In genomic region chr9:130137870-130138653, GRCh38 we compare ENCODE assay signal across 8 cellular contexts. TPM values are rescaled to one million over a fixed set of nuclear protein-coding genes. Genes with fewer than 3 reads are reported as not detected.
DNase-seq lines count a peak whose midpoint lies in the region; ATAC-seq and TF ChIP-seq lines count a peak whose summit lies in the region.

No MANE protein-coding gene starts in this region.

- H3K4me3 Mint-ChIP-seq in endothelial cell (ENCODE audit: unreplicated experiment), result no peak overlapping the region

- no peaks in the 10 kb centered on the region for H3K27me3 ChIP-seq in mesenchymal stem cell (ENCODE audit: control insufficient read depth in 1 of 2, insufficient read depth in 1 of 2, low read length in 2 of 2)

- H3K23ac ChIP-seq in mesenchymal stem cell (ENCODE audit: low read length in 2 of 2), result no peak overlapping the region

- no peak overlapping the region for H2BK120ac ChIP-seq in mesenchymal stem cell (ENCODE audit: low read depth, low read length)

- H2BK15ac ChIP-seq in mesenchymal stem cell (ENCODE audit: low read depth, poor library complexity, severe bottlenecking), result no peak overlapping the region

- H3K36me3 Mint-ChIP-seq in endothelial cell (ENCODE audit: low read depth, unreplicated experiment), result peaks cover 25% of the 10 kb centered on the region

- H3K27ac Mint-ChIP-seq in endothelial cell (ENCODE audit: unreplicated experiment), result no peak overlapping the region

- DNase-seq in AG10803 (ENCODE audit: low read depth), result peak; percentile 94
- peak; percentile 7 for DNase-seq in LoVo (ENCODE audit: low spot score)
- DNase-seq in mesenchymal stem cell, result peak; percentile 95
- DNase-seq in activated CD4-positive, CD25-positive, alpha-beta regulatory T cell treated with anti-CD3 and anti-CD28 coated beads, Interleukin-2, amount 50 U/mL, for 72 hours, result no peak
- no peak for DNase-seq in endothelial cell (ENCODE audit: low spot score)

- no peak overlapping the region for H4K91ac ChIP-seq in mesenchymal stem cell (ENCODE audit: low read length)

- H3K4me3 ChIP-seq in AG10803 (ENCODE audit: low read length) (no peak overlapping the region), mesenchymal stem cell (ENCODE audit: insufficient read depth in 1 of 2, low read depth in 1 of 2, low read length in 2 of 2) (peak overlapping the region in 1 of 2 experiments; percentile 9)

- no peak for ATAC-seq in HG03097 (IDR thresholded peaks at IDR 0.05; ENCODE audit: low FRiP score, unreplicated experiment)
- no peak for ATAC-seq in HG03520 (IDR thresholded peaks at IDR 0.05; ENCODE audit: unreplicated experiment)

- H3K4me2 ChIP-seq in mesenchymal stem cell (ENCODE audit: low read length, poor library complexity, severe bottlenecking), result no peak overlapping the region

- peaks cover 1% of the 10 kb centered on the region for H3K79me1 ChIP-seq in mesenchymal stem cell (replicated peaks; ENCODE audit: low read length, poor library complexity, severe bottlenecking)

- H3K9ac ChIP-seq in mesenchymal stem cell (ENCODE audit: low read length), result peak overlapping the region; percentile 78

- H3K9me3 Mint-ChIP-seq in endothelial cell (ENCODE audit: unreplicated experiment), result no peaks in the 10 kb centered on the region

- H3K4ac ChIP-seq in mesenchymal stem cell (ENCODE audit: low read depth in 1 of 2, low read length in 2 of 2), result peak overlapping the region in 1 of 2 experiments; percentile 15

- peaks cover 27 to 39% of the 10 kb centered on the region in 2 experiments for H3K36me3 ChIP-seq in mesenchymal stem cell (ENCODE audit: control insufficient read depth in 1 of 2, insufficient read depth in 2 of 2, low read depth in 1 of 2, low read length in 2 of 2)

- H2AFZ ChIP-seq in mesenchymal stem cell (ENCODE audit: low read depth, low read length), result no peak overlapping the region

- no peak overlapping the region for H4K8ac ChIP-seq in mesenchymal stem cell (ENCODE audit: low read length)

- H3K14ac ChIP-seq in mesenchymal stem cell (ENCODE audit: low read length in 2 of 2), result no peak overlapping the region

- H3K18ac ChIP-seq in mesenchymal stem cell (ENCODE audit: low read depth in 1 of 2, low read length in 2 of 2), result peak overlapping the region in 1 of 2 experiments; percentile 58

- no peak overlapping the region for H2BK5ac ChIP-seq in mesenchymal stem cell (ENCODE audit: low read depth, low read length, poor library complexity, severe bottlenecking)

- 0 out of 2 replicates have a peak, but pooled peaks have one; percentile 7 for TF ChIP-seq CTCF in AG10803 (conservative IDR thresholded peaks at IDR 0.05; ENCODE audit: low read length)
- TF ChIP-seq CTCF in endothelial cell (IDR thresholded peaks at IDR 0.05; ENCODE audit: unreplicated experiment), result no peak

- H3K4me1 Mint-ChIP-seq in endothelial cell (ENCODE audit: unreplicated experiment), result peaks cover 17% of the 10 kb centered on the region

- H3K27me3 Mint-ChIP-seq in endothelial cell (ENCODE audit: unreplicated experiment), result peaks cover 3% of the 10 kb centered on the region

- no peaks in the 10 kb centered on the region for H3K9me3 ChIP-seq in mesenchymal stem cell (ENCODE audit: control insufficient read depth, low read length)

- peak overlapping the region in 1 of 2 experiments; percentile 28 for H2BK12ac ChIP-seq in mesenchymal stem cell (ENCODE audit: low read length in 2 of 2)

- H2AK5ac ChIP-seq in mesenchymal stem cell (ENCODE audit: low read length, severe bottlenecking), result no peak overlapping the region

- 31% methylated on average over 11 of the region's 12 CpGs for WGBS in mesenchymal stem cell

- H3K27ac ChIP-seq in cingulate gyrus (ENCODE audit: low read depth, low read length), result peak overlapping the region; percentile 76
- peak overlapping the region; percentile 74 for H3K27ac ChIP-seq in mesenchymal stem cell (ENCODE audit: low read length, poor library complexity, severe bottlenecking)

- peaks cover 14% of the 10 kb centered on the region for H3K4me1 ChIP-seq in mesenchymal stem cell (ENCODE audit: control insufficient read depth, insufficient read depth, low read depth, low read length)

RNA-seq across cellular contexts. Expression of gene NCS1, which starts 34.1 kb away (rescaled TPM):
- 38.8 TPM for polyA plus RNA-seq in mesenchymal stem cell (2013, experiment 1 of 2)
- 37.7 TPM for polyA plus RNA-seq in mesenchymal stem cell (2013, experiment 2 of 2)
- total RNA-seq in endothelial cell (ENCODE audit: unreplicated experiment), result 20.1 TPM

Comparison
In these comparisons a context has a peak if more than half of its experiments do, and no peak if none do; other contexts are left out.
1. DNase-seq: peak in AG10803 (single experiment), LoVo (single experiment) and mesenchymal stem cell (single experiment); none in activated CD4-positive, CD25-positive, alpha-beta regulatory T cell treated with anti-CD3 and anti-CD28 coated beads, Interleukin-2, amount 50 U/mL, for 72 hours (single experiment) and endothelial cell (single experiment).